In genomic region chr9:126219717-126220116, GRCh38 we compare ENCODE assay signal across 18 cellular contexts.
DNase-seq lines count a peak whose midpoint lies in the region; ATAC-seq and TF ChIP-seq lines count a peak whose summit lies in the region.
"Had no signal": no experiment of that assay in that cellular context is flagged by ENCODE, and none has a peak within 500 bp of the region (broad histone marks: within the 10 kb centered on the region; RNA-seq: fewer than 3 reads in every experiment).

No MANE protein-coding gene starts in this region.

- no peak overlapping the region for H3K27ac ChIP-seq in BLaER1 treated with 17β-estradiol and CSF1 and Interleukin-3, amounts not matched to agents 10 nM and 100 nM
- H3K27ac ChIP-seq in HCT116 (ENCODE audit: low read depth, low read length) (no peak overlapping the region), endodermal cell (ENCODE audit: low read depth, low read length) (no peak overlapping the region)
- H3K27ac ChIP-seq: PC-9 had no signal

- intact Hi-C loops in HCT116 (cut with micrococcal nuclease), result loop anchor here (10.0 kb wide), 1 partner anchor 475 kb away; the partner anchor contains the start of gene PBX3

- H3K4me2 ChIP-seq in BLaER1 treated with 17β-estradiol and CSF1 and Interleukin-3, amounts not matched to agents 10 nM and 100 nM, result peak overlapping the region in 9 of 11 experiments; percentile 28 to 95 (median 83); a peak in 15 of 22 replicates
- no peak overlapping the region for H3K4me2 ChIP-seq in HCT116 (ENCODE audit: low read length)
- H3K4me2 ChIP-seq: PC-9 had no signal

- POLR2A ChIA-PET in HCT116 (lab: Charles Lee), result no interaction called here

- peaks cover 10 to 27% (median 18%) of the 10 kb centered on the region in 11 experiments; a peak in 19 of 22 replicates for H3K9me3 ChIP-seq in BLaER1 treated with 17β-estradiol and CSF1 and Interleukin-3, amounts not matched to agents 10 nM and 100 nM (replicated peaks in 1 of 11)
- H3K9me3 ChIP-seq in HCT116 (ENCODE audit: control insufficient read depth in 1 of 2, insufficient read depth in 1 of 2, low read depth in 1 of 2, low read length in 2 of 2), result no peaks in the 10 kb centered on the region
- H3K9me3 ChIP-seq in endodermal cell (ENCODE audit: control insufficient read depth, low read length), result peaks cover 14% of the 10 kb centered on the region
- H3K9me3 ChIP-seq: HAP-1 had no signal

- peak overlapping the region in 1 of 11 experiments; percentile 17; a peak in 1 of 22 replicates for H3K9ac ChIP-seq in BLaER1 treated with 17β-estradiol and CSF1 and Interleukin-3, amounts not matched to agents 10 nM and 100 nM
- H3K9ac ChIP-seq in HCT116 (ENCODE audit: low read length), result no peak overlapping the region
- no peak overlapping the region for H3K9ac ChIP-seq in endodermal cell (ENCODE audit: extremely low read depth, low read length, poor library complexity, severe bottlenecking)

- no peak overlapping the region for H2AFZ ChIP-seq in HCT116 (ENCODE audit: low read depth, low read length, poor library complexity, severe bottlenecking)
- H2AFZ ChIP-seq: PC-9 had no signal

- TF ChIP-seq CTCF in HCT116 (IDR thresholded peaks at IDR 0.05 in 2 of 3, conservative IDR thresholded peaks at IDR 0.05 in 1 of 3; ENCODE audit: borderline replicate concordance in 1 of 3, insufficient read depth in 1 of 3, low read depth in 2 of 3, low read length in 2 of 3) (peak in 2 of 3 experiments; percentile 15 to 19; a peak in 2 of 6 replicates), endodermal cell (conservative IDR thresholded peaks at IDR 0.05) (peak; percentile 54), nephron progenitor cell (IDR thresholded peaks at IDR 0.05) (no peak)

- peaks cover 10% of the 10 kb centered on the region for H3K27me3 Mint-ChIP-seq in endodermal cell (ENCODE audit: insufficient read depth)
- peaks cover 36% of the 10 kb centered on the region for H3K27me3 Mint-ChIP-seq in nephron progenitor cell (ENCODE audit: low read depth, poor library complexity)

- no peaks in the 10 kb centered on the region for H3K36me3 ChIP-seq in BLaER1 treated with 17β-estradiol and CSF1 and Interleukin-3, amounts not matched to agents 10 nM and 100 nM
- H3K36me3 ChIP-seq in HCT116 (ENCODE audit: control insufficient read depth in 1 of 2, insufficient read depth in 2 of 2, low read length in 2 of 2), result no peaks in the 10 kb centered on the region
- H3K36me3 ChIP-seq in endodermal cell (ENCODE audit: control insufficient read depth, insufficient read depth, low read length), result no peaks in the 10 kb centered on the region
- H3K36me3 ChIP-seq: HAP-1 had no signal

- peaks cover 24% of the 10 kb centered on the region for H3K9me3 Mint-ChIP-seq in endodermal cell
- H3K9me3 Mint-ChIP-seq in nephron progenitor cell, result peaks cover 38% of the 10 kb centered on the region

- no peak overlapping the region for H3K27ac Mint-ChIP-seq in endodermal cell
- H3K27ac Mint-ChIP-seq in nephron progenitor cell, result no peak overlapping the region
- H3K27ac Mint-ChIP-seq: B cell; CD4-positive, alpha-beta memory T cell had no signal

- no peak overlapping the region for H3K4me3 ChIP-seq in BLaER1 treated with 17β-estradiol and CSF1 and Interleukin-3, amounts not matched to agents 10 nM and 100 nM
- H3K4me3 ChIP-seq in HCT116 (replicated peaks in 1 of 2; ENCODE audit: low read depth in 1 of 2, low read length in 2 of 2) (no peak overlapping the region), endodermal cell (ENCODE audit: low read length) (no peak overlapping the region)
- H3K4me3 ChIP-seq: HAP-1, PC-9 had no signal

- no peaks in the 10 kb centered on the region for H3K79me2 ChIP-seq in HCT116 (ENCODE audit: insufficient read depth, low read length)

- H3K4me1 Mint-ChIP-seq in endodermal cell, result no peaks in the 10 kb centered on the region
- H3K4me1 Mint-ChIP-seq in nephron progenitor cell, result peaks cover 30% of the 10 kb centered on the region
- H3K4me1 Mint-ChIP-seq: CD4-positive, alpha-beta memory T cell had no signal

- ATAC-seq in HCT116, result no peak

- BruUV-seq in HCT116 (replicated peaks; lab: Mats Ljungman, UMichigan), result no TSS peak

- H3K27me3 ChIP-seq in BLaER1 treated with 17β-estradiol and CSF1 and Interleukin-3, amounts not matched to agents 10 nM and 100 nM, result peaks cover 0 to 34% (median 0%) of the 10 kb centered on the region in 11 experiments; a peak in 10 of 22 replicates
- no peaks in the 10 kb centered on the region for H3K27me3 ChIP-seq in HCT116 (ENCODE audit: insufficient read depth, low read length)
- H3K27me3 ChIP-seq in endodermal cell (ENCODE audit: control insufficient read depth, insufficient read depth, low read length, poor library complexity, severe bottlenecking), result no peaks in the 10 kb centered on the region

- no peaks in the 10 kb centered on the region for H4K20me1 ChIP-seq in BLaER1 treated with 17β-estradiol and CSF1 and Interleukin-3, amounts not matched to agents 10 nM and 100 nM
- H4K20me1 ChIP-seq in HCT116 (ENCODE audit: insufficient read depth), result no peaks in the 10 kb centered on the region

- no peak for TF ChIP-seq POLR2A in HCT116 (IDR thresholded peaks at IDR 0.05; ENCODE audit: borderline replicate concordance, extremely low read depth, insufficient read depth, insufficient read length)

- no peak for TF ChIP-seq RAD21 in HCT116 (IDR thresholded peaks at IDR 0.05; ENCODE audit: low read depth)

- H3K9me2 ChIP-seq in HCT116 (ENCODE audit: insufficient read depth), result no peaks in the 10 kb centered on the region

- H3K36me3 Mint-ChIP-seq in endodermal cell (ENCODE audit: low read depth) (no peaks in the 10 kb centered on the region), nephron progenitor cell (ENCODE audit: low read depth) (no peaks in the 10 kb centered on the region)
- H3K36me3 Mint-ChIP-seq: CD4-positive, alpha-beta memory T cell had no signal

- WGBS in endodermal cell (ENCODE audit: insufficient coverage in 1 of 2, insufficient read length in 1 of 2), 2 experiments, result 69 to 86% methylated on average over 5 to 11 of the region's 11 CpGs

- H3K4me1 ChIP-seq in BLaER1 treated with 17β-estradiol and CSF1 and Interleukin-3, amounts not matched to agents 10 nM and 100 nM, result peaks cover 29 to 83% (median 64%) of the 10 kb centered on the region in 10 experiments
- H3K4me1 ChIP-seq in HCT116 (ENCODE audit: control insufficient read depth in 1 of 2, insufficient read depth in 2 of 2, low read length in 2 of 2) (no peaks in the 10 kb centered on the region), endodermal cell (ENCODE audit: control insufficient read depth, insufficient read depth, low read length) (no peaks in the 10 kb centered on the region)
- H3K4me1 ChIP-seq: HAP-1 had no signal

- CTCF ChIA-PET in HCT116 (lab: Charles Lee), result no interaction called here

- RAD21 ChIA-PET in HCT116 (lab: Charles Lee; ENCODE audit: low non-redundant PET in 1 of 2, low total read pairs in 2 of 2, uncharacterized antibody in 2 of 2, unreplicated experiment in 2 of 2), result no interaction called here

- no peak overlapping the region for H3K4me3 Mint-ChIP-seq in endodermal cell
- no peak overlapping the region for H3K4me3 Mint-ChIP-seq in nephron progenitor cell
- H3K4me3 Mint-ChIP-seq: B cell had no signal

- DNase-seq in HCT116 (ENCODE audit: low read depth, low spot score) (no peak), endodermal cell (peak; percentile 58), nephron progenitor cell (peak; percentile 27), Ammon's horn (ENCODE audit: low spot score) (no peak), HUDEP-2 (lab: John Stamatoyannopoulos, UW; ENCODE audit: unreplicated experiment in 76 of 76) (no peak), OCI-M1 (lab: John Stamatoyannopoulos, UW) (no peak)
- DNase-seq in activated naive CD4-positive, alpha-beta T cell treated with Interleukin-2 at 50 U/mL for 16 hours, result no peak
- DNase-seq: ACHN; CD4-positive, alpha-beta memory T cell; KG1; NCI-H1436 treated with DMSO at 0.1 percent for 48 hours; NCI-H2029 treated with DMSO at 0.1 percent for 48 hours; NCI-H510A treated with DMSO at 0.1 percent for 48 hours; NCI-H82; PC-9 had no signal

TF ChIP-seq in HCT116, 20 proteins besides CTCF, POLR2A, EP300 and RAD21:
- TF ChIP-seq FOSL1 (IDR thresholded peaks at IDR 0.05; ENCODE audit: low read depth), result no peak
- TF ChIP-seq MAX (IDR thresholded peaks at IDR 0.05), result no peak

Comparison
In these comparisons a context has a peak if more than half of its experiments do, and no peak if none do; other contexts are left out.
1. DNase-seq: peak in endodermal cell (single experiment) and nephron progenitor cell (single experiment); none in HCT116 (single experiment), activated naive CD4-positive, alpha-beta T cell treated with Interleukin-2 at 50 U/mL for 16 hours (single experiment), Ammon's horn (single experiment), HUDEP-2 (0 of 76) and OCI-M1 (single experiment).